ENCODE assay signal across 1 cellular context in the genomic region with DNA sequence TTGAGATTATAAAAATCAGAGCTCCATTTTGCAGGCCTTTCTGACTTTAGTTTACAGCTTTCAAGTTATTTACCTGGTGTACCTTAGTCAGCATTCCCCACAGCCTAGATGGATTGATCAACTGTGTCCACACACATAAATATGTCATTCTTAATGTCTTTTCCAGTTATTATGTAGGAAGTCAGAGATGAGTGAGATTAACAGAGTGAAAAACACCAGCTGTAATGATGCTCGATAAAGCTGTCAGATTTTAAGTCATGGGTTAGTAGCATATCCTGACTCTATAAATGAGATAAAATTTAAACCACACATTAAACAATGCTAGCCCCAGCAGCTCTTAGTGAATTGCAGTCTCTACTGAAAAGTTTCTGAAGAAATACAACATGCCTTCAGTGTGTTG.
TF ChIP-seq lines count a peak whose summit lies in the region.

No MANE protein-coding gene starts in this region.

TF ChIP-seq in SK-N-SH, 30 proteins besides CTCF, POLR2A, EP300 and RAD21 (continued from another document):
- TF ChIP-seq, protein P1, sequence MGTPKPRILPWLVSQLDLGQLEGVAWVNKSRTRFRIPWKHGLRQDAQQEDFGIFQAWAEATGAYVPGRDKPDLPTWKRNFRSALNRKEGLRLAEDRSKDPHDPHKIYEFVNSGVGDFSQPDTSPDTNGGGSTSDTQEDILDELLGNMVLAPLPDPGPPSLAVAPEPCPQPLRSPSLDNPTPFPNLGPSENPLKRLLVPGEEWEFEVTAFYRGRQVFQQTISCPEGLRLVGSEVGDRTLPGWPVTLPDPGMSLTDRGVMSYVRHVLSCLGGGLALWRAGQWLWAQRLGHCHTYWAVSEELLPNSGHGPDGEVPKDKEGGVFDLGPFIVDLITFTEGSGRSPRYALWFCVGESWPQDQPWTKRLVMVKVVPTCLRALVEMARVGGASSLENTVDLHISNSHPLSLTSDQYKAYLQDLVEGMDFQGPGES (IDR thresholded peaks at IDR 0.05; ENCODE audit: low read depth, low read length): no peak
- TF ChIP-seq TEAD4 (IDR thresholded peaks at IDR 0.05; ENCODE audit: borderline replicate concordance, insufficient read depth): no peak
- no peak for TF ChIP-seq NFIC (IDR thresholded peaks at IDR 0.05; ENCODE audit: borderline replicate concordance)
- no peak for TF ChIP-seq TAF1 (IDR thresholded peaks at IDR 0.05; ENCODE audit: borderline replicate concordance, low read depth, low read length)
- TF ChIP-seq, protein P2, sequence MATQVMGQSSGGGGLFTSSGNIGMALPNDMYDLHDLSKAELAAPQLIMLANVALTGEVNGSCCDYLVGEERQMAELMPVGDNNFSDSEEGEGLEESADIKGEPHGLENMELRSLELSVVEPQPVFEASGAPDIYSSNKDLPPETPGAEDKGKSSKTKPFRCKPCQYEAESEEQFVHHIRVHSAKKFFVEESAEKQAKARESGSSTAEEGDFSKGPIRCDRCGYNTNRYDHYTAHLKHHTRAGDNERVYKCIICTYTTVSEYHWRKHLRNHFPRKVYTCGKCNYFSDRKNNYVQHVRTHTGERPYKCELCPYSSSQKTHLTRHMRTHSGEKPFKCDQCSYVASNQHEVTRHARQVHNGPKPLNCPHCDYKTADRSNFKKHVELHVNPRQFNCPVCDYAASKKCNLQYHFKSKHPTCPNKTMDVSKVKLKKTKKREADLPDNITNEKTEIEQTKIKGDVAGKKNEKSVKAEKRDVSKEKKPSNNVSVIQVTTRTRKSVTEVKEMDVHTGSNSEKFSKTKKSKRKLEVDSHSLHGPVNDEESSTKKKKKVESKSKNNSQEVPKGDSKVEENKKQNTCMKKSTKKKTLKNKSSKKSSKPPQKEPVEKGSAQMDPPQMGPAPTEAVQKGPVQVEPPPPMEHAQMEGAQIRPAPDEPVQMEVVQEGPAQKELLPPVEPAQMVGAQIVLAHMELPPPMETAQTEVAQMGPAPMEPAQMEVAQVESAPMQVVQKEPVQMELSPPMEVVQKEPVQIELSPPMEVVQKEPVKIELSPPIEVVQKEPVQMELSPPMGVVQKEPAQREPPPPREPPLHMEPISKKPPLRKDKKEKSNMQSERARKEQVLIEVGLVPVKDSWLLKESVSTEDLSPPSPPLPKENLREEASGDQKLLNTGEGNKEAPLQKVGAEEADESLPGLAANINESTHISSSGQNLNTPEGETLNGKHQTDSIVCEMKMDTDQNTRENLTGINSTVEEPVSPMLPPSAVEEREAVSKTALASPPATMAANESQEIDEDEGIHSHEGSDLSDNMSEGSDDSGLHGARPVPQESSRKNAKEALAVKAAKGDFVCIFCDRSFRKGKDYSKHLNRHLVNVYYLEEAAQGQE (IDR thresholded peaks at IDR 0.05; ENCODE audit: low read depth, low read length): no peak
